ENCODE assay signal across 1 cellular context in the genomic region with DNA sequence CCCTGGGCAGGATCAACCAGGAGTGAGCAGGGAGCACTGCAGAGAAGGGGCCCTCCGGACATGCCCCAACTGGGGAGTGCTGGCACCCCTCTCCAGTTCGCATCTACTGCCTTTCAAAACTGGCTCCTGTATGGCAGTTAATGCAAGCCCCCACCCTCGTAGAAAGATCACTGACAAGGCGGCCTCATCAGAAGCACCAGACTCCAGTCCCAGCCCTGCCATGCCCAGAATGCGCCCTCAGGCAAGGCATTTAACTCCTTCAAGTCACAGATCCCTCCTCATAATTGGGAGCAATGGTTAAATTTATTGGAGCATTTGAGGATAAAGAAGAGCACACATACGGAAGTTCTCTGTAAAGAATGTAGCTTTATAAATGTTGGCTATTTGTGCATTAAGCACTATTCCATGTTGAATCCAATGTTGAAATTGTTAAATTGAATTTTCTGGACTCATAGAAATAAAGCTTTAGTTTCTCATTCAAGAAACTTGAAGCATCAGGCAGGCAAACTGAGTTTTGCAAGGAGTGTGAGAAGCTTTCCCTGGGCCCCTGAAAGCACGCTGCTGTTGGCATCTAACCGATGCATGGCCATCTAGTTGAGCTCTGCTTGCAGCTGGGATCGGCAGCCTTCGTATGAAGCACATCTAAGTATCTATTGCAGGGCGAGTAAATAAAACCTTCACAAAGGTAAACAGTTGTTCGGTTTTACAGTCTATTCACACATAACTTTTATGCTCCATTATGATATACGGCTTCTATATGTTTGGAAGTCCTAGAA.
TF ChIP-seq lines count a peak whose summit lies in the region.

No MANE protein-coding gene starts in this region.

TF ChIP-seq in HepG2, 621 proteins besides CTCF, POLR2A, EP300 and RAD21 (continued from another document):
- TF ChIP-seq, protein P1, sequence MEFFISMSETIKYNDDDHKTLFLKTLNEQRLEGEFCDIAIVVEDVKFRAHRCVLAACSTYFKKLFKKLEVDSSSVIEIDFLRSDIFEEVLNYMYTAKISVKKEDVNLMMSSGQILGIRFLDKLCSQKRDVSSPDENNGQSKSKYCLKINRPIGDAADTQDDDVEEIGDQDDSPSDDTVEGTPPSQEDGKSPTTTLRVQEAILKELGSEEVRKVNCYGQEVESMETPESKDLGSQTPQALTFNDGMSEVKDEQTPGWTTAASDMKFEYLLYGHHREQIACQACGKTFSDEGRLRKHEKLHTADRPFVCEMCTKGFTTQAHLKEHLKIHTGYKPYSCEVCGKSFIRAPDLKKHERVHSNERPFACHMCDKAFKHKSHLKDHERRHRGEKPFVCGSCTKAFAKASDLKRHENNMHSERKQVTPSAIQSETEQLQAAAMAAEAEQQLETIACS (CRISPR knock-in tag; IDR thresholded peaks at IDR 0.05): no peak
- TF ChIP-seq, protein P2, sequence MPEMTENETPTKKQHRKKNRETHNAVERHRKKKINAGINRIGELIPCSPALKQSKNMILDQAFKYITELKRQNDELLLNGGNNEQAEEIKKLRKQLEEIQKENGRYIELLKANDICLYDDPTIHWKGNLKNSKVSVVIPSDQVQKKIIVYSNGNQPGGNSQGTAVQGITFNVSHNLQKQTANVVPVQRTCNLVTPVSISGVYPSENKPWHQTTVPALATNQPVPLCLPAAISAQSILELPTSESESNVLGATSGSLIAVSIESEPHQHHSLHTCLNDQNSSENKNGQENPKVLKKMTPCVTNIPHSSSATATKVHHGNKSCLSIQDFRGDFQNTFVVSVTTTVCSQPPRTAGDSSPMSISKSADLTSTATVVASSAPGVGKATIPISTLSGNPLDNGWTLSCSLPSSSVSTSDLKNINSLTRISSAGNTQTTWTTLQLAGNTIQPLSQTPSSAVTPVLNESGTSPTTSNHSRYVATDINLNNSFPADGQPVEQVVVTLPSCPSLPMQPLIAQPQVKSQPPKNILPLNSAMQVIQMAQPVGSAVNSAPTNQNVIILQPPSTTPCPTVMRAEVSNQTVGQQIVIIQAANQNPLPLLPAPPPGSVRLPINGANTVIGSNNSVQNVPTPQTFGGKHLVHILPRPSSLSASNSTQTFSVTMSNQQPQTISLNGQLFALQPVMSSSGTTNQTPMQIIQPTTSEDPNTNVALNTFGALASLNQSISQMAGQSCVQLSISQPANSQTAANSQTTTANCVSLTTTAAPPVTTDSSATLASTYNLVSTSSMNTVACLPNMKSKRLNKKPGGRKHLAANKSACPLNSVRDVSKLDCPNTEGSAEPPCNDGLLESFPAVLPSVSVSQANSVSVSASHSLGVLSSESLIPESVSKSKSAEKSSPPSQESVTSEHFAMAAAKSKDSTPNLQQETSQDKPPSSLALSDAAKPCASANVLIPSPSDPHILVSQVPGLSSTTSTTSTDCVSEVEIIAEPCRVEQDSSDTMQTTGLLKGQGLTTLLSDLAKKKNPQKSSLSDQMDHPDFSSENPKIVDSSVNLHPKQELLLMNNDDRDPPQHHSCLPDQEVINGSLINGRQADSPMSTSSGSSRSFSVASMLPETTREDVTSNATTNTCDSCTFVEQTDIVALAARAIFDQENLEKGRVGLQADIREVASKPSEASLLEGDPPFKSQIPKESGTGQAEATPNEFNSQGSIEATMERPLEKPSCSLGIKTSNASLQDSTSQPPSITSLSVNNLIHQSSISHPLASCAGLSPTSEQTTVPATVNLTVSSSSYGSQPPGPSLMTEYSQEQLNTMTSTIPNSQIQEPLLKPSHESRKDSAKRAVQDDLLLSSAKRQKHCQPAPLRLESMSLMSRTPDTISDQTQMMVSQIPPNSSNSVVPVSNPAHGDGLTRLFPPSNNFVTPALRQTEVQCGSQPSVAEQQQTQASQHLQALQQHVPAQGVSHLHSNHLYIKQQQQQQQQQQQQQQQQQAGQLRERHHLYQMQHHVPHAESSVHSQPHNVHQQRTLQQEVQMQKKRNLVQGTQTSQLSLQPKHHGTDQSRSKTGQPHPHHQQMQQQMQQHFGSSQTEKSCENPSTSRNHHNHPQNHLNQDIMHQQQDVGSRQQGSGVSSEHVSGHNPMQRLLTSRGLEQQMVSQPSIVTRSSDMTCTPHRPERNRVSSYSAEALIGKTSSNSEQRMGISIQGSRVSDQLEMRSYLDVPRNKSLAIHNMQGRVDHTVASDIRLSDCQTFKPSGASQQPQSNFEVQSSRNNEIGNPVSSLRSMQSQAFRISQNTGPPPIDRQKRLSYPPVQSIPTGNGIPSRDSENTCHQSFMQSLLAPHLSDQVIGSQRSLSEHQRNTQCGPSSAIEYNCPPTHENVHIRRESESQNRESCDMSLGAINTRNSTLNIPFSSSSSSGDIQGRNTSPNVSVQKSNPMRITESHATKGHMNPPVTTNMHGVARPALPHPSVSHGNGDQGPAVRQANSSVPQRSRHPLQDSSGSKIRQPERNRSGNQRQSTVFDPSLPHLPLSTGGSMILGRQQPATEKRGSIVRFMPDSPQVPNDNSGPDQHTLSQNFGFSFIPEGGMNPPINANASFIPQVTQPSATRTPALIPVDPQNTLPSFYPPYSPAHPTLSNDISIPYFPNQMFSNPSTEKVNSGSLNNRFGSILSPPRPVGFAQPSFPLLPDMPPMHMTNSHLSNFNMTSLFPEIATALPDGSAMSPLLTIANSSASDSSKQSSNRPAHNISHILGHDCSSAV (CRISPR knock-in tag; IDR thresholded peaks at IDR 0.05; ENCODE audit: borderline replicate concordance): no peak
- TF ChIP-seq MBNL3 (CRISPR knock-in tag; conservative IDR thresholded peaks at IDR 0.05): no peak
- TF ChIP-seq, protein P3, sequence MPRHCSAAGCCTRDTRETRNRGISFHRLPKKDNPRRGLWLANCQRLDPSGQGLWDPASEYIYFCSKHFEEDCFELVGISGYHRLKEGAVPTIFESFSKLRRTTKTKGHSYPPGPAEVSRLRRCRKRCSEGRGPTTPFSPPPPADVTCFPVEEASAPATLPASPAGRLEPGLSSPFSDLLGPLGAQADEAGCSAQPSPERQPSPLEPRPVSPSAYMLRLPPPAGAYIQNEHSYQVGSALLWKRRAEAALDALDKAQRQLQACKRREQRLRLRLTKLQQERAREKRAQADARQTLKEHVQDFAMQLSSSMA (CRISPR knock-in tag; IDR thresholded peaks at IDR 0.05): no peak
- TF ChIP-seq, protein P4, sequence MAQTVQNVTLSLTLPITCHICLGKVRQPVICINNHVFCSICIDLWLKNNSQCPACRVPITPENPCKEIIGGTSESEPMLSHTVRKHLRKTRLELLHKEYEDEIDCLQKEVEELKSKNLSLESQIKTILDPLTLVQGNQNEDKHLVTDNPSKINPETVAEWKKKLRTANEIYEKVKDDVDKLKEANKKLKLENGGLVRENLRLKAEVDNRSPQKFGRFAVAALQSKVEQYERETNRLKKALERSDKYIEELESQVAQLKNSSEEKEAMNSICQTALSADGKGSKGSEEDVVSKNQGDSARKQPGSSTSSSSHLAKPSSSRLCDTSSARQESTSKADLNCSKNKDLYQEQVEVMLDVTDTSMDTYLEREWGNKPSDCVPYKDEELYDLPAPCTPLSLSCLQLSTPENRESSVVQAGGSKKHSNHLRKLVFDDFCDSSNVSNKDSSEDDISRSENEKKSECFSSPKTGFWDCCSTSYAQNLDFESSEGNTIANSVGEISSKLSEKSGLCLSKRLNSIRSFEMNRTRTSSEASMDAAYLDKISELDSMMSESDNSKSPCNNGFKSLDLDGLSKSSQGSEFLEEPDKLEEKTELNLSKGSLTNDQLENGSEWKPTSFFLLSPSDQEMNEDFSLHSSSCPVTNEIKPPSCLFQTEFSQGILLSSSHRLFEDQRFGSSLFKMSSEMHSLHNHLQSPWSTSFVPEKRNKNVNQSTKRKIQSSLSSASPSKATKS (CRISPR knock-in tag; IDR thresholded peaks at IDR 0.05): no peak
- no peak for TF ChIP-seq ZNF138 (CRISPR knock-in tag; IDR thresholded peaks at IDR 0.05; ENCODE audit: low read depth)
- no peak for TF ChIP-seq MATR3 (CRISPR knock-in tag; IDR thresholded peaks at IDR 0.05)
- no peak for TF ChIP-seq TOPORS (CRISPR knock-in tag; IDR thresholded peaks at IDR 0.05)
